Comparison of ENCODE assay signal across 8 cellular contexts in genomic region chr17:45313927-45314760, GRCh38. TPM values are rescaled to one million over a fixed set of nuclear protein-coding genes. Genes with fewer than 3 reads are reported as not detected.
DNase-seq lines count a peak whose midpoint lies in the region; ATAC-seq and TF ChIP-seq lines count a peak whose summit lies in the region.
"Had no signal": no experiment of that assay in that cellular context is flagged by ENCODE, and none has a peak within 500 bp of the region (broad histone marks: within the 10 kb centered on the region; RNA-seq: fewer than 3 reads in every experiment).

No MANE protein-coding gene starts in this region.

- H3K27ac ChIP-seq in skin epidermis: peak overlapping the region in 19 of 21 experiments; percentile 13 to 98 (median 92)

- H3K4me3 ChIP-seq in fibroblast of villous mesenchyme (ENCODE audit: low read depth, low read length): peak overlapping the region; percentile 89
- H3K4me3 ChIP-seq in skin epidermis: peak overlapping the region in 6 of 7 experiments; percentile 3 to 86 (median 62)

- DNase-seq in T-helper 17 cell: no peak
- no peak for DNase-seq in fibroblast of villous mesenchyme (ENCODE audit: low read depth)
- DNase-seq: T-helper 9 cell had no signal

- peaks cover 68% of the 10 kb centered on the region for H3K4me1 Mint-ChIP-seq in T-helper 17 cell

- peak overlapping the region; percentile 98 for H3K27ac Mint-ChIP-seq in T-helper 17 cell

- no peak for TF ChIP-seq CTCF in fibroblast of villous mesenchyme (IDR thresholded peaks at IDR 0.05; ENCODE audit: insufficient read depth, low read depth, low read length)

- TF ChIP-seq POLR2A in GM18526 (IDR thresholded peaks at IDR 0.05; ENCODE audit: extremely low read depth, insufficient read length): peak; percentile 26

- H3K27me3 Mint-ChIP-seq in T-helper 17 cell: no peaks in the 10 kb centered on the region

- H3K36me3 Mint-ChIP-seq in T-helper 17 cell (ENCODE audit: low read depth): peaks cover 7% of the 10 kb centered on the region

- H3K9me3 ChIP-seq in T-helper 17 cell (ENCODE audit: control insufficient read depth, low read length, poor library complexity, severe bottlenecking): no peaks in the 10 kb centered on the region

- H3K4me3 Mint-ChIP-seq in T-helper 17 cell: peak overlapping the region; percentile 97

- ATAC-seq in T-helper 17 cell (no peak), GM21367 (IDR thresholded peaks at IDR 0.05; ENCODE audit: unreplicated experiment) (no peak), GM18519 (IDR thresholded peaks at IDR 0.05; ENCODE audit: low FRiP score, unreplicated experiment) (no peak), HG03469 (IDR thresholded peaks at IDR 0.05; ENCODE audit: unreplicated experiment) (no peak)

RNA-seq across cellular contexts. Expression of gene MAP3K14, which starts 2.7 kb away (rescaled TPM):
- 10 to 100 TPM; 43.8 to 49.1 TPM for total RNA-seq in T-helper 17 cell
- total RNA-seq in fibroblast of villous mesenchyme: 1.6 and 1.7 TPM in 2 replicates

RNA-seq across cellular contexts. Expression of gene SPATA32, which starts 52.2 kb away (rescaled TPM):
- under 1 TPM in 1 of 2 donors, not detected in 1; 0.17 TPM for total RNA-seq in T-helper 17 cell
- total RNA-seq in fibroblast of villous mesenchyme: under 0.01 TPM in 1 of 2 replicates, not detected in the other

Comparison
In these comparisons a context has a peak if more than half of its experiments do, and no peak if none do; other contexts are left out.
1. RNA of gene MAP3K14, which starts 2.7 kb away (total RNA-seq): 43.8 to 49.1 TPM in T-helper 17 cell; 1.6 to 1.7 TPM in fibroblast of villous mesenchyme; every median in the first group is over 10 times any median in the second.